Comparison of ENCODE assay signal across 19 cellular contexts in the genomic region with DNA sequence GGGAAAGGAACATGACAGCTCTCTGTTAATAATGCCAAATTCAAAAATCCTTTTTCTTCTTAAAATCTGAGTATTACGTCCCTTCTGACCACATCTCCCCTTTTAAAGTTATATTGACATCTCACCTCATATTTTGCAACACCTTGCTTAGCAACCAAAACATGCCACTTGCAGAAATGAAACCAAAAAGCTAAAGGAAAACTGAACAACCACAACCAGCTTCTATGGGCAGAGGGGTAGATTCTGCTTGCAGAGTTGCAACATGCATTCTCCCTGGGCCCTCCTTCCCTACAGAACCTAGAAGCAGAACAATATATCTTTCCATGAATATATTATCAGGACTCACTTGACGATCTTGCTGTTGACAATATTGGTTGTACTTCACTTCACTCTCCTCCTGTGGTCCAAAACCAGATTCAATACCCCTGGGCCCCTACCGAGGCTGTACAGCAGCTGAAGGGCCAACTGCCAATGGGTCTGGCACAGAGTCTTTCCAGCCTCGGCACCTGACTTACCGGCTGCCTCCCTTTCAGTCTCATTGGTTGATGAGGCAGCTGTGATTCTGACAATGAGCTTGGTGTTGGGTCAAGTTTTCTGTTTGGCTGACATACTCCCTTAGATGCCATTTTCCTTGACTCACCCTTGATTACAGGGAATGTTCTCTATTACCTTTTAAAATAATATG.
DNase-seq lines count a peak whose midpoint lies in the region; ATAC-seq and TF ChIP-seq lines count a peak whose summit lies in the region.
"Had no signal": no experiment of that assay in that cellular context is flagged by ENCODE, and none has a peak within 500 bp of the region (broad histone marks: within the 10 kb centered on the region; RNA-seq: fewer than 3 reads in every experiment).

No MANE protein-coding gene starts in this region.

- no peak for DNase-seq in DND-41
- peak; percentile 6 for DNase-seq in MG63
- peak; percentile 43 for DNase-seq in OCI-M1 (lab: John Stamatoyannopoulos, UW)
- DNase-seq in iris pigment epithelial cell (ENCODE audit: low read depth) = peak; percentile 4
- no peak for DNase-seq in HEK293T (ENCODE audit: extremely low spot score)
- DNase-seq in erythroblast (lab: John Stamatoyannopoulos, UW) = no peak
- DNase-seq in progenitor cell of endocrine pancreas (ENCODE audit: low spot score, unreplicated experiment) = no peak
- DNase-seq in NCI-H1417 treated with DMSO at 0.1 percent for 48 hours (lab: John Stamatoyannopoulos, UW) = no peak
- DNase-seq: activated CD8-positive, alpha-beta memory T cell treated with anti-CD3 and anti-CD28 coated beads, Interleukin-2, amount 50 U/mL, for 48 hours; activated naive CD4-positive, alpha-beta T cell treated with Interleukin-2 at 50 U/mL for 16 hours; COR-L47; effector CD4-positive, alpha-beta T cell; foreskin keratinocyte; GF-D8; NCI-H187; NCI-H526 treated with DMSO at 0.1 percent for 48 hours; nephron progenitor cell had no signal

- no peaks in the 10 kb centered on the region for H3K4me1 ChIP-seq in DND-41 (ENCODE audit: insufficient read depth, low read length)

- CTCF ChIA-PET in HEK293T (lab: Yijun Ruan, JAX) = no interaction called here

- no peak for TF ChIP-seq POLR2A in erythroblast (IDR thresholded peaks at IDR 0.05; ENCODE audit: low read length)

- H3K4me1 Mint-ChIP-seq in progenitor cell of endocrine pancreas (ENCODE audit: low read depth) = peaks cover 4% of the 10 kb centered on the region
- H3K4me1 Mint-ChIP-seq: nephron progenitor cell had no signal

- H4K20me1 ChIP-seq in DND-41 (ENCODE audit: insufficient read depth, low read length) = no peaks in the 10 kb centered on the region

- H3K79me2 ChIP-seq in DND-41 (ENCODE audit: insufficient read depth, low read length) = no peaks in the 10 kb centered on the region

- H3K9ac ChIP-seq in DND-41 (ENCODE audit: low read depth, low read length) = no peak overlapping the region

- TF ChIP-seq CTCF in DND-41 (IDR thresholded peaks at IDR 0.05; ENCODE audit: borderline replicate concordance, extremely low read depth, low read length, poor library complexity, severe bottlenecking) (no peak), progenitor cell of endocrine pancreas (IDR thresholded peaks at IDR 0.05; ENCODE audit: unreplicated experiment) (no peak)

- H3K4me2 ChIP-seq in DND-41 (ENCODE audit: insufficient read depth, low read length) = no peak overlapping the region

- H2AFZ ChIP-seq in DND-41 (ENCODE audit: low read depth, low read length) = no peak overlapping the region

- ATAC-seq in DND-41 (ENCODE audit: insufficient read depth, low read depth) = peak; percentile 53; the same call in 2 of the 3 replicates
- ATAC-seq: foreskin keratinocyte had no signal

- peaks cover 3% of the 10 kb centered on the region for H3K27me3 Mint-ChIP-seq in progenitor cell of endocrine pancreas

- no peaks in the 10 kb centered on the region for H3K9me3 Mint-ChIP-seq in progenitor cell of endocrine pancreas (ENCODE audit: low read depth)
- H3K9me3 Mint-ChIP-seq: nephron progenitor cell had no signal

- no peak overlapping the region for H3K4me3 Mint-ChIP-seq in progenitor cell of endocrine pancreas (ENCODE audit: low read depth)
- H3K4me3 Mint-ChIP-seq: nephron progenitor cell had no signal

- H3K4me3 ChIP-seq in DND-41 (ENCODE audit: low read depth in 1 of 2, low read length in 2 of 2) (no peak overlapping the region), MG63 (no peak overlapping the region)
- H3K4me3 ChIP-seq: cardiac muscle cell, suprapubic skin had no signal

- H3K36me3 ChIP-seq in DND-41 (ENCODE audit: insufficient read depth, low read length) (no peaks in the 10 kb centered on the region), MG63 (no peaks in the 10 kb centered on the region)
- H3K36me3 ChIP-seq: cardiac muscle cell, suprapubic skin had no signal

- no peaks in the 10 kb centered on the region for H3K9me3 ChIP-seq in DND-41 (ENCODE audit: insufficient read depth, low read length, severe bottlenecking)
- H3K9me3 ChIP-seq in MG63 = no peaks in the 10 kb centered on the region
- H3K9me3 ChIP-seq: suprapubic skin had no signal

- H3K27me3 ChIP-seq in DND-41 (ENCODE audit: insufficient read depth, low read length, poor library complexity) (no peaks in the 10 kb centered on the region), MG63 (no peaks in the 10 kb centered on the region)
- H3K27me3 ChIP-seq: cardiac muscle cell, foreskin keratinocyte, suprapubic skin had no signal

- H3K27ac Mint-ChIP-seq in progenitor cell of endocrine pancreas = no peak overlapping the region
- H3K27ac Mint-ChIP-seq: nephron progenitor cell had no signal

- no peak overlapping the region for H3K27ac ChIP-seq in DND-41 (ENCODE audit: low read length)
- H3K27ac ChIP-seq: cardiac muscle cell, foreskin keratinocyte, suprapubic skin had no signal

- POLR2A ChIA-PET in HEK293T (lab: Yijun Ruan, JAX) = no interaction called here

- no peaks in the 10 kb centered on the region for H3K36me3 Mint-ChIP-seq in progenitor cell of endocrine pancreas (ENCODE audit: insufficient read depth)

TF ChIP-seq in HEK293T, 16 proteins besides CTCF, POLR2A, EP300 and RAD21:
- no peak for TF ChIP-seq LEF1 (IDR thresholded peaks at IDR 0.05; ENCODE audit: borderline replicate concordance)
- no peak for TF ChIP-seq SP1 (IDR thresholded peaks at IDR 0.05)
- no peak for TF ChIP-seq L3MBTL2 (conservative IDR thresholded peaks at IDR 0.05)
- TF ChIP-seq FOXM1 (IDR thresholded peaks at IDR 0.05; ENCODE audit: borderline replicate concordance) = no peak
- TF ChIP-seq TARDBP (IDR thresholded peaks at IDR 0.05) = no peak
- TF ChIP-seq CTBP1 (IDR thresholded peaks at IDR 0.05; ENCODE audit: borderline replicate concordance) = no peak
- TF ChIP-seq PKNOX1 (IDR thresholded peaks at IDR 0.05) = no peak
- no peak for TF ChIP-seq ELF4 (IDR thresholded peaks at IDR 0.05)
TF ChIP-seq in HEK293T: peak in this region for 0.

Comparison
In these comparisons a context has a peak if more than half of its experiments do, and no peak if none do; other contexts are left out.
1. DNase-seq: peak in MG63 (single experiment), OCI-M1 (single experiment) and iris pigment epithelial cell (single experiment); none in DND-41 (single experiment), HEK293T (single experiment), erythroblast (0 of 2), progenitor cell of endocrine pancreas (single experiment) and NCI-H1417 treated with DMSO at 0.1 percent for 48 hours (single experiment).